In the genomic region with DNA sequence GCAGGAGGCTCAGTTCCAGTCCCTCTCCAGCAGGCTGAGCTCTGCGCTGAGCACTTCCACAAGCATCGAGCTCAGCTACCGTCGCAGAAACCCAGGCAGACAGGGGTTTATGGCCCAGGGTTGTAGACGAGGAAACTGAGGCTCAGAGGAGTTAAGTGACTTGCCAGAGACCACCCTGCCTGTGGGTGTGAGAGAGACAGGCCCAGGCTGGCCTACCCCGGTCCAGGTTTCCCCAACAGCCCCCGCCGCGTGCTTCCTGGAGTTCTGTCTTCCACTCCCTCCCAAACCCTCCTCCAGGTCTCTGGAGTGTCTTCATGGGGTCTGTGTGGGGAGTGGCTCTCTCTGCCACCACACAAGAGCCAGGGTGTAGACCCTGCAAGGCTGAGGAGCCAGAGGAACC, we compare ENCODE assay signal across 14 cellular contexts.
A peak's percentile ranks its signal among the peaks of the same experiment; 100 is the strongest.
DNase-seq lines count a peak whose midpoint lies in the region; ATAC-seq and TF ChIP-seq lines count a peak whose summit lies in the region.
"Had no signal": no experiment of that assay in that cellular context is flagged by ENCODE, and none has a peak within 500 bp of the region (broad histone marks: within the 10 kb centered on the region; RNA-seq: fewer than 3 reads in every experiment).

No MANE protein-coding gene starts in this region.

- POLR2A ChIA-PET in WTC11 (lab: Charles Lee) = no interaction called here

- H4K91ac ChIP-seq in neuronal stem cell (ENCODE audit: low read depth, low read length, poor library complexity) = no peak overlapping the region

- WGBS in right cardiac atrium = 84% methylated on average over 9 of the region's 9 CpGs
- no CpG with 5 or more reads among the region's 9 CpGs for WGBS in neuronal stem cell (ENCODE audit: extremely low coverage in 2 of 2, insufficient read length in 2 of 2, insufficient replicate concordance in 1 of 2), 2 donors

- intact Hi-C loops in cardiac septum (cut with DNase I) = no loop called here
- intact Hi-C loops in right cardiac atrium (cut with DNase I) = no loop called here

- no peak overlapping the region for H2BK5ac ChIP-seq in neuronal stem cell (ENCODE audit: low read length)

- H3K79me1 ChIP-seq in neuronal stem cell (ENCODE audit: low read depth, low read length) = no peaks in the 10 kb centered on the region

- H3K27me3 Mint-ChIP-seq in WTC11 (ENCODE audit: low read depth) = no peaks in the 10 kb centered on the region

- H3K4ac ChIP-seq in neuronal stem cell (ENCODE audit: low read length) = no peak overlapping the region

- TF ChIP-seq CTCF in WTC11 (IDR thresholded peaks at IDR 0.05) (no peak), brain microvascular endothelial cell (IDR thresholded peaks at IDR 0.05; ENCODE audit: low read depth, low read length, missing control alignments) (no peak)

- peak; percentile 67 for DNase-seq in cardiac septum (ENCODE audit: low spot score)
- no peak for DNase-seq in right cardiac atrium
- no peak for DNase-seq in WTC11 (ENCODE audit: low spot score)
- no peak for DNase-seq in neuronal stem cell (ENCODE audit: low spot score)
- DNase-seq in effector memory CD4-positive, alpha-beta T cell = no peak
- no peak for DNase-seq in cerebellar nuclear complex (lab: John Stamatoyannopoulos, UW)
- DNase-seq in brain microvascular endothelial cell = no peak
- DNase-seq: 8988T; AML-193; C1 segment of cervical spinal cord; CD4-positive, alpha-beta T cell; DMS 273 treated with DMSO at 0.1 percent for 48 hours had no signal

- no peaks in the 10 kb centered on the region for H3K4me1 ChIP-seq in right cardiac atrium (ENCODE audit: control insufficient read depth, insufficient read depth, low read length)
- H3K4me1 ChIP-seq in neuronal stem cell (ENCODE audit: control insufficient read depth in 2 of 2, insufficient read depth in 1 of 2, low read depth in 1 of 2, low read length in 2 of 2) = peaks cover 0 to 2% of the 10 kb centered on the region in 2 donors
- H3K4me1 ChIP-seq in effector memory CD4-positive, alpha-beta T cell (ENCODE audit: control insufficient read depth, insufficient read depth, low read length, poor library complexity, severe bottlenecking) = no peaks in the 10 kb centered on the region

- in situ Hi-C loops in brain microvascular endothelial cell (cut with HindIII; ENCODE audit: low pct_ligation_motif_present, low sequenced_read_pairs) = no loop called here

- peak overlapping the region; percentile 21 for H3K18ac ChIP-seq in neuronal stem cell (ENCODE audit: low read length)

- H4K8ac ChIP-seq in neuronal stem cell (ENCODE audit: low read depth, low read length) = no peak overlapping the region

- ATAC-seq in right cardiac atrium = no peak
- ATAC-seq in WTC11 = no peak
- ATAC-seq: HCT116 had no signal

- H2BK12ac ChIP-seq in neuronal stem cell (ENCODE audit: low read length) = no peak overlapping the region

- no peak overlapping the region for H3K9ac ChIP-seq in neuronal stem cell (ENCODE audit: low read depth, low read length, poor library complexity)

- no peak overlapping the region for H2AK5ac ChIP-seq in neuronal stem cell (ENCODE audit: low read depth, low read length)

- H3K4me1 Mint-ChIP-seq in WTC11 = no peaks in the 10 kb centered on the region

- H3K27me3 ChIP-seq in right cardiac atrium (ENCODE audit: control insufficient read depth, insufficient read depth) (no peaks in the 10 kb centered on the region), neuronal stem cell (ENCODE audit: control insufficient read depth in 3 of 3, insufficient read depth in 3 of 3, low read depth in 1 of 3, low read length in 3 of 3) (peaks cover 0 to 6% (median 0%) of the 10 kb centered on the region in 3 experiments), brain microvascular endothelial cell (replicated peaks) (no peaks in the 10 kb centered on the region)
- H3K27me3 ChIP-seq in effector memory CD4-positive, alpha-beta T cell (replicated peaks; ENCODE audit: control insufficient read depth, insufficient read depth, low read length, poor library complexity, severe bottlenecking) = no peaks in the 10 kb centered on the region

- no peak overlapping the region for H2BK120ac ChIP-seq in neuronal stem cell (ENCODE audit: low read depth, low read length)

- H3K4me3 ChIP-seq in right cardiac atrium (ENCODE audit: low read length) (no peak overlapping the region), neuronal stem cell (ENCODE audit: low read length in 2 of 2) (no peak overlapping the region), brain microvascular endothelial cell (ENCODE audit: low read depth, low read length) (no peak overlapping the region)
- H3K4me3 ChIP-seq in effector memory CD4-positive, alpha-beta T cell (ENCODE audit: insufficient read depth, low read depth, low read length, poor library complexity, severe bottlenecking) = no peak overlapping the region

- H3K27ac ChIP-seq in right cardiac atrium (ENCODE audit: low read length) (no peak overlapping the region), neuronal stem cell (replicated peaks; ENCODE audit: low read length) (no peak overlapping the region), brain microvascular endothelial cell (no peak overlapping the region)
- no peak overlapping the region for H3K27ac ChIP-seq in effector memory CD4-positive, alpha-beta T cell (ENCODE audit: insufficient read depth, low read length, poor library complexity, severe bottlenecking)
- H3K27ac ChIP-seq: HL-60 had no signal

- no peak overlapping the region for H3K4me2 ChIP-seq in neuronal stem cell (ENCODE audit: insufficient read depth, low read length, poor library complexity, severe bottlenecking)

- H2AFZ ChIP-seq in neuronal stem cell (ENCODE audit: low read length) = no peak overlapping the region

- no peak overlapping the region for H2BK15ac ChIP-seq in neuronal stem cell (ENCODE audit: low read length)

- no peak overlapping the region for H3K23ac ChIP-seq in neuronal stem cell (ENCODE audit: low read depth, low read length, poor library complexity)

- H3K9me3 ChIP-seq in right cardiac atrium (ENCODE audit: control insufficient read depth, low read length) (no peaks in the 10 kb centered on the region), neuronal stem cell (replicated peaks in 1 of 2; ENCODE audit: control insufficient read depth in 2 of 2, insufficient read depth in 1 of 2, low read depth in 1 of 2, low read length in 2 of 2) (no peaks in the 10 kb centered on the region)
- H3K9me3 ChIP-seq in effector memory CD4-positive, alpha-beta T cell (ENCODE audit: control insufficient read depth, low read length) = no peaks in the 10 kb centered on the region

- CTCF ChIA-PET in WTC11 (lab: Charles Lee) = interaction anchor here (3.7 kb wide), 1 partner anchor 59 kb away, joined by 37 read pairs; no protein-coding TSS in a partner anchor

- H3K9me3 Mint-ChIP-seq in WTC11 = no peaks in the 10 kb centered on the region
- H3K9me3 Mint-ChIP-seq: CD4-positive, alpha-beta T cell had no signal

- H3K14ac ChIP-seq in neuronal stem cell (ENCODE audit: low read length) = no peak overlapping the region

- no peak overlapping the region for H3K27ac Mint-ChIP-seq in WTC11
- H3K27ac Mint-ChIP-seq: CD4-positive, alpha-beta T cell had no signal

- H3K36me3 ChIP-seq in neuronal stem cell (replicated peaks in 1 of 2; ENCODE audit: control insufficient read depth in 2 of 2, insufficient read depth in 2 of 2, low read length in 2 of 2) (no peaks in the 10 kb centered on the region), brain microvascular endothelial cell (replicated peaks) (no peaks in the 10 kb centered on the region)
- H3K36me3 ChIP-seq in effector memory CD4-positive, alpha-beta T cell (ENCODE audit: control insufficient read depth, insufficient read depth, low read length) = no peaks in the 10 kb centered on the region

- H3K4me3 Mint-ChIP-seq in WTC11 = no peak overlapping the region
- H3K4me3 Mint-ChIP-seq: CD4-positive, alpha-beta T cell had no signal

- H3K36me3 Mint-ChIP-seq in WTC11 = no peaks in the 10 kb centered on the region

TF ChIP-seq in WTC11, 78 proteins besides CTCF, POLR2A, EP300 and RAD21 (continues in another document):
- TF ChIP-seq, protein P1, sequence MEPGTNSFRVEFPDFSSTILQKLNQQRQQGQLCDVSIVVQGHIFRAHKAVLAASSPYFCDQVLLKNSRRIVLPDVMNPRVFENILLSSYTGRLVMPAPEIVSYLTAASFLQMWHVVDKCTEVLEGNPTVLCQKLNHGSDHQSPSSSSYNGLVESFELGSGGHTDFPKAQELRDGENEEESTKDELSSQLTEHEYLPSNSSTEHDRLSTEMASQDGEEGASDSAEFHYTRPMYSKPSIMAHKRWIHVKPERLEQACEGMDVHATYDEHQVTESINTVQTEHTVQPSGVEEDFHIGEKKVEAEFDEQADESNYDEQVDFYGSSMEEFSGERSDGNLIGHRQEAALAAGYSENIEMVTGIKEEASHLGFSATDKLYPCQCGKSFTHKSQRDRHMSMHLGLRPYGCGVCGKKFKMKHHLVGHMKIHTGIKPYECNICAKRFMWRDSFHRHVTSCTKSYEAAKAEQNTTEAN (CRISPR knock-in tag; IDR thresholded peaks at IDR 0.05) = no peak
- TF ChIP-seq FOXJ3 (CRISPR knock-in tag; IDR thresholded peaks at IDR 0.05; ENCODE audit: borderline replicate concordance) = no peak
- TF ChIP-seq KAT7 (CRISPR knock-in tag; IDR thresholded peaks at IDR 0.05; ENCODE audit: borderline replicate concordance) = no peak
- TF ChIP-seq NFATC4 (CRISPR knock-in tag; IDR thresholded peaks at IDR 0.05) = no peak
- no peak for TF ChIP-seq ETV6 (CRISPR knock-in tag; IDR thresholded peaks at IDR 0.05)
